ENCODE assay signal across 16 cellular contexts in the genomic region with DNA sequence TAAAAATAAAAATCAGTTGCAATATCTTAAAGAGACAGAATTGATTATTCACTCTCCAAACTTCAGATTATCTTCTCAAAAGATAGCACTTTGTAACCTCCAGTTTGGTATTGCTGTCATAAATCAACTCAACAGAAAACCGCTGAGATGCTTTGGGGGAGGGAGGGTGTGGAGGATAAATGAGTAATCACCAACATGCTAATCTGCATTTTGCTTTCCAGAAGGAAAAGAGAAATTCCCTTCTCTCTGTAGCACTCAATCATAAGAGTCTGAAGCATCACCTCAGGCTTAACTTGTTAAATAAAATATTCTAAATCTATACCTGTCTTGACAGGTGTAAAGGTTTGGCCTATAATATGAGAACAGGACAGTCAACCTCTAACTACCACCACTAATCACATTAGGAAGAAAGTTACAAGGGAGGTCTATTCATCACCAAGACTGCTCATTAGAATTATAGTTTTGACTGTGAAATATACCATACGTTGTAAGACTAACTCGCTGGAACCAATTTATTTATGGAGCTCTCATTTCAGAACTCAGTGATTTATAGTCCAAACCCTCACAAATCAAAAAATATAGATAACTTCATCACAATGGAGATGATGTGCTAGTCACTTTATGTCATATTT.
DNase-seq lines count a peak whose midpoint lies in the region; ATAC-seq and TF ChIP-seq lines count a peak whose summit lies in the region.
"Had no signal": no experiment of that assay in that cellular context is flagged by ENCODE, and none has a peak within 500 bp of the region (broad histone marks: within the 10 kb centered on the region; RNA-seq: fewer than 3 reads in every experiment).

No MANE protein-coding gene starts in this region.

- TF ChIP-seq RAD21 in SK-N-SH (IDR thresholded peaks at IDR 0.05; ENCODE audit: low read length): no peak

- no peak for TF ChIP-seq CTCF in SK-N-SH (IDR thresholded peaks at IDR 0.05)

- H3K9ac ChIP-seq in SK-N-SH: no peak overlapping the region

- no peak overlapping the region for H3K4me2 ChIP-seq in SK-N-SH

- ATAC-seq in GM19467 (IDR thresholded peaks at IDR 0.05; ENCODE audit: unreplicated experiment) (no peak), HG03045 (IDR thresholded peaks at IDR 0.05; ENCODE audit: unreplicated experiment) (no peak)

- no peaks in the 10 kb centered on the region for H3K79me2 ChIP-seq in SK-N-SH (ENCODE audit: insufficient read depth)

- no peak for TF ChIP-seq EP300 in SK-N-SH (IDR thresholded peaks at IDR 0.05; ENCODE audit: borderline replicate concordance in 1 of 2, low read depth in 1 of 2, low read length in 1 of 2)

- H4K20me1 ChIP-seq in SK-N-SH (ENCODE audit: insufficient read depth): no peaks in the 10 kb centered on the region

- H3K27me3 ChIP-seq in SK-N-SH (ENCODE audit: insufficient read depth): no peaks in the 10 kb centered on the region
- H3K27me3 ChIP-seq: sigmoid colon, SJSA1, stomach had no signal

- CTCF ChIA-PET in SK-N-SH (lab: Yijun Ruan, JAX): interaction anchor here (1.3 kb wide), 1 partner anchor 18 kb away, joined by 3 read pairs; no protein-coding TSS in a partner anchor

- H3K36me3 ChIP-seq in SK-N-SH (replicated peaks in 1 of 2; ENCODE audit: control insufficient read depth in 1 of 2, insufficient read depth in 2 of 2, low read length in 1 of 2): peaks cover 0 to 10% of the 10 kb centered on the region in 2 experiments
- H3K36me3 ChIP-seq: SJSA1 had no signal

- POLR2A ChIA-PET in SK-N-SH (lab: Yijun Ruan, JAX): no interaction called here

- 59% methylated on average over 3 of the region's 3 CpGs for WGBS in SK-N-SH (ENCODE audit: low lambda C conversion rate)

- no peak overlapping the region for H3K4me3 ChIP-seq in SK-N-SH (ENCODE audit: low read depth in 2 of 2, low read length in 1 of 2)
- H3K4me3 ChIP-seq: sigmoid colon, SJSA1, stomach had no signal

- no peak overlapping the region for H2AFZ ChIP-seq in SK-N-SH (ENCODE audit: low read depth)

- H3K9me3 ChIP-seq in SK-N-SH: no peaks in the 10 kb centered on the region
- H3K9me3 ChIP-seq: sigmoid colon, SJSA1, stomach had no signal

- DNase-seq in A172 (ENCODE audit: low spot score) (peak; percentile 73), EH (ENCODE audit: low read depth) (peak; percentile 67), SK-N-SH (no peak), glomerular visceral epithelial cell (ENCODE audit: extremely low spot score) (peak; percentile 51), NCI-H446 treated with DMSO at 0.1 percent for 48 hours (lab: John Stamatoyannopoulos, UW) (no peak), globus pallidus (ENCODE audit: low spot score) (no peak)
- DNase-seq: activated T-cell treated with anti-CD3 and anti-CD28 coated beads, Interleukin-2, amount 50 U/mL, for 4 hours; C1 segment of cervical spinal cord; DMS79; KBM-7; NCI-H1694; sigmoid colon had no signal

- no peaks in the 10 kb centered on the region for H3F3A ChIP-seq in SK-N-SH (replicated peaks; ENCODE audit: insufficient read depth)

- peak overlapping the region in 1 of 2 experiments; percentile 60; a peak in 1 of 4 replicates for H3K27ac ChIP-seq in SK-N-SH (ENCODE audit: low read depth in 2 of 2, low read length in 1 of 2)
- H3K27ac ChIP-seq: sigmoid colon, SJSA1, stomach had no signal

- peaks cover 0 to 16% of the 10 kb centered on the region in 2 experiments; a peak in 2 of 4 replicates for H3K4me1 ChIP-seq in SK-N-SH (ENCODE audit: control insufficient read depth in 1 of 2, insufficient read depth in 2 of 2, low read depth in 1 of 2, low read length in 1 of 2)
- H3K4me1 ChIP-seq: sigmoid colon, SJSA1 had no signal

- H3K9me2 ChIP-seq in SK-N-SH: no peaks in the 10 kb centered on the region

TF ChIP-seq in SK-N-SH, 30 proteins besides CTCF, POLR2A, EP300 and RAD21:
- TF ChIP-seq MEF2A (IDR thresholded peaks at IDR 0.05; ENCODE audit: borderline replicate concordance, low read depth) (no peak), RCOR1 (IDR thresholded peaks at IDR 0.05; ENCODE audit: low read length) (no peak), TAF1 (IDR thresholded peaks at IDR 0.05; ENCODE audit: borderline replicate concordance, low read depth, low read length) (no peak), YY1 (IDR thresholded peaks at IDR 0.05; ENCODE audit: low read depth) (no peak), PBX3 (IDR thresholded peaks at IDR 0.05) (peak; percentile 60)
- TF ChIP-seq, protein P1, sequence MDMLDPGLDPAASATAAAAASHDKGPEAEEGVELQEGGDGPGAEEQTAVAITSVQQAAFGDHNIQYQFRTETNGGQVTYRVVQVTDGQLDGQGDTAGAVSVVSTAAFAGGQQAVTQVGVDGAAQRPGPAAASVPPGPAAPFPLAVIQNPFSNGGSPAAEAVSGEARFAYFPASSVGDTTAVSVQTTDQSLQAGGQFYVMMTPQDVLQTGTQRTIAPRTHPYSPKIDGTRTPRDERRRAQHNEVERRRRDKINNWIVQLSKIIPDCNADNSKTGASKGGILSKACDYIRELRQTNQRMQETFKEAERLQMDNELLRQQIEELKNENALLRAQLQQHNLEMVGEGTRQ (IDR thresholded peaks at IDR 0.05; ENCODE audit: borderline replicate concordance, low read depth, low read length): no peak

Comparison
In these comparisons a context has a peak if more than half of its experiments do, and no peak if none do; other contexts are left out.
1. DNase-seq: peak in A172 (single experiment), EH (single experiment) and glomerular visceral epithelial cell (single experiment); none in SK-N-SH (single experiment), NCI-H446 treated with DMSO at 0.1 percent for 48 hours (single experiment) and globus pallidus (single experiment).